ENCODE assay signal across 1 cellular context in the genomic region with DNA sequence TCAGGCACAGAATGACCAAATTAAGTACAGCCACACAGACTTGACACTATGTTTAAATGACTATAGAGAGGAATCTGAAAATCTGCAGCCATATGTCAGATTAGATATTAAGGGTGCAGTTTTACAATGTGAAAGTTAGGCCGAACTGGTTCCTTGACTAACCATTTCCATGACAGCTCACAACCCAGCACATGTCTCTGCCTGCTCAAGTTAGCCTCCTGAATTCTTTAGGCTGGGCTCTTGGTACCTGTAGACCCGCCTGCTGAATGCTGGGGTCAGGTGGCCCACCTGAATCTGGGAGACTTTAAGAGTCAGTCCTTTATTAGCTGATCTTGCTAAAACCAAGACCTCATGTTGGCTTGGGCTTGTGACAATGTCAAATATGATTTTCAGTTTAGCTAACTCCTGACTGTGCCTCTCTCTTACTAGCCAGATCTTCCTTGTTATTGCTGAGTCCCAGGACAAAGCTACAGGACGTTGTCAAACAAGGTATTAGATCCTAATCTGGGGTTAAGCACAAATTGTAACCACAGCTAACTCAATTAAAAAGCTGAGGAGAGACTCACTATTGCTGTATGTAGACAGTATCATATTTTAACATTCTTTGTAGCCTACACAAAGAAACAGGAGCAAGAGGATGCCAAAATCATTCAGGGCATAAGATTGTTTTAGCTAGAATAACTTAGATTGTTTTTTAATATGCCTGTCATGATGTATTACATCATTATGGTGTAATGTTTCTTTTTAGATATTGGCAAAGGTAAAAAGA.
TF ChIP-seq lines count a peak whose summit lies in the region.

No MANE protein-coding gene starts in this region.

TF ChIP-seq in HepG2, 621 proteins besides CTCF, POLR2A, EP300 and RAD21:
- TF ChIP-seq MAFK (conservative IDR thresholded peaks at IDR 0.05 in 1 of 2, IDR thresholded peaks at IDR 0.05 in 1 of 2; ENCODE audit: low read length in 2 of 2), result peak; percentile 51 to 60
- TF ChIP-seq PCBP1 (IDR thresholded peaks at IDR 0.05; ENCODE audit: borderline replicate concordance, low read depth, low read length), result no peak
- TF ChIP-seq, protein P1, sequence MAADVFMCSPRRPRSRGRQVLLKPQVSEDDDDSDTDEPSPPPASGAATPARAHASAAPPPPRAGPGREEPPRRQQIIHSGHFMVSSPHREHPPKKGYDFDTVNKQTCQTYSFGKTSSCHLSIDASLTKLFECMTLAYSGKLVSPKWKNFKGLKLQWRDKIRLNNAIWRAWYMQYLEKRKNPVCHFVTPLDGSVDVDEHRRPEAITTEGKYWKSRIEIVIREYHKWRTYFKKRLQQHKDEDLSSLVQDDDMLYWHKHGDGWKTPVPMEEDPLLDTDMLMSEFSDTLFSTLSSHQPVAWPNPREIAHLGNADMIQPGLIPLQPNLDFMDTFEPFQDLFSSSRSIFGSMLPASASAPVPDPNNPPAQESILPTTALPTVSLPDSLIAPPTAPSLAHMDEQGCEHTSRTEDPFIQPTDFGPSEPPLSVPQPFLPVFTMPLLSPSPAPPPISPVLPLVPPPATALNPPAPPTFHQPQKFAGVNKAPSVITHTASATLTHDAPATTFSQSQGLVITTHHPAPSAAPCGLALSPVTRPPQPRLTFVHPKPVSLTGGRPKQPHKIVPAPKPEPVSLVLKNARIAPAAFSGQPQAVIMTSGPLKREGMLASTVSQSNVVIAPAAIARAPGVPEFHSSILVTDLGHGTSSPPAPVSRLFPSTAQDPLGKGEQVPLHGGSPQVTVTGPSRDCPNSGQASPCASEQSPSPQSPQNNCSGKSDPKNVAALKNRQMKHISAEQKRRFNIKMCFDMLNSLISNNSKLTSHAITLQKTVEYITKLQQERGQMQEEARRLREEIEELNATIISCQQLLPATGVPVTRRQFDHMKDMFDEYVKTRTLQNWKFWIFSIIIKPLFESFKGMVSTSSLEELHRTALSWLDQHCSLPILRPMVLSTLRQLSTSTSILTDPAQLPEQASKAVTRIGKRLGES (CRISPR knock-in tag; IDR thresholded peaks at IDR 0.05; ENCODE audit: borderline replicate concordance), result no peak
- TF ChIP-seq ESRRA (CRISPR knock-in tag; IDR thresholded peaks at IDR 0.05; ENCODE audit: low read depth), result no peak
- TF ChIP-seq MAFF (IDR thresholded peaks at IDR 0.05; ENCODE audit: low read depth, low read length), result peak; percentile 48; the same call in 1 of the 2 replicates
